ENCODE assay signal across 8 cellular contexts in genomic region chr19:11881151-11881800, GRCh38. TPM values are rescaled to one million over a fixed set of nuclear protein-coding genes. Genes with fewer than 3 reads are reported as not detected.
DNase-seq lines count a peak whose midpoint lies in the region; ATAC-seq and TF ChIP-seq lines count a peak whose summit lies in the region.

No MANE protein-coding gene starts in this region.

- no peak overlapping the region for H2BK120ac ChIP-seq in neuronal stem cell (ENCODE audit: low read depth, low read length)

- no peaks in the 10 kb centered on the region for H3K9me3 ChIP-seq in CD4-positive, alpha-beta T cell (ENCODE audit: control insufficient read depth, low read length)
- H3K9me3 ChIP-seq in PC-3 (ENCODE audit: low read length) (peaks cover 20% of the 10 kb centered on the region), neuronal stem cell (replicated peaks in 1 of 2; ENCODE audit: control insufficient read depth in 2 of 2, insufficient read depth in 1 of 2, low read depth in 1 of 2, low read length in 2 of 2) (peaks cover 6 to 21% of the 10 kb centered on the region in 2 donors), tibial nerve (peaks cover 0 to 10% (median 0%) of the 10 kb centered on the region in 4 donors)

- H3K4me2 ChIP-seq in PC-3 (ENCODE audit: low read length) (no peak overlapping the region), neuronal stem cell (ENCODE audit: insufficient read depth, low read length, poor library complexity, severe bottlenecking) (no peak overlapping the region)

- H3K27me3 Mint-ChIP-seq in CD4-positive, alpha-beta T cell = no peaks in the 10 kb centered on the region

- no peak overlapping the region for H3K9ac ChIP-seq in PC-3 (ENCODE audit: low read length)
- H3K9ac ChIP-seq in neuronal stem cell (ENCODE audit: low read depth, low read length, poor library complexity) = no peak overlapping the region

- peak; percentile 60 for ATAC-seq in CD4-positive, alpha-beta T cell (ENCODE audit: poor library complexity)
- peak; percentile 29; the same call in 1 of the 2 replicates for ATAC-seq in PC-3

- H2AFZ ChIP-seq in PC-3 (ENCODE audit: low read length) (no peak overlapping the region), neuronal stem cell (ENCODE audit: low read length) (no peak overlapping the region)

- H3K27me3 ChIP-seq in CD4-positive, alpha-beta T cell (ENCODE audit: control insufficient read depth, insufficient read depth, low read length) = no peaks in the 10 kb centered on the region
- no peaks in the 10 kb centered on the region for H3K27me3 ChIP-seq in PC-3 (ENCODE audit: low read length)
- H3K27me3 ChIP-seq in neuronal stem cell (ENCODE audit: control insufficient read depth in 3 of 3, insufficient read depth in 3 of 3, low read depth in 1 of 3, low read length in 3 of 3) = no peaks in the 10 kb centered on the region
- no peaks in the 10 kb centered on the region for H3K27me3 ChIP-seq in tibial nerve

- intact Hi-C loops in CD4-positive, alpha-beta T cell (cut with DNase I, micrococcal nuclease) = loop anchor here (1.0 to 10.0 kb wide), 11 partner anchors 42 to 454 kb away; partner anchors contain the start of genes ZNF563 (in 1 of the 2) and ZNF763 (in 1 of the 2)
- intact Hi-C loops in PC-3 (cut with micrococcal nuclease) = no loop called here

- H3K14ac ChIP-seq in neuronal stem cell (ENCODE audit: low read length) = no peak overlapping the region

- no peak for TF ChIP-seq EP300 in tibial nerve (IDR thresholded peaks at IDR 0.05)

- H3K9me2 ChIP-seq in PC-3 (replicated peaks; ENCODE audit: low read length) = no peaks in the 10 kb centered on the region

- no peaks in the 10 kb centered on the region for H3K36me3 Mint-ChIP-seq in CD4-positive, alpha-beta T cell (ENCODE audit: low read depth)

- no peaks in the 10 kb centered on the region for H3K36me3 ChIP-seq in PC-3 (ENCODE audit: low read depth, low read length)
- no peaks in the 10 kb centered on the region for H3K36me3 ChIP-seq in neuronal stem cell (replicated peaks in 1 of 2; ENCODE audit: control insufficient read depth in 2 of 2, insufficient read depth in 2 of 2, low read length in 2 of 2)
- no peaks in the 10 kb centered on the region for H3K36me3 ChIP-seq in tibial nerve

- no peaks in the 10 kb centered on the region for H3K79me1 ChIP-seq in neuronal stem cell (ENCODE audit: low read depth, low read length)

- H3K23ac ChIP-seq in neuronal stem cell (ENCODE audit: low read depth, low read length, poor library complexity) = no peak overlapping the region

- H2AK5ac ChIP-seq in neuronal stem cell (ENCODE audit: low read depth, low read length) = no peak overlapping the region

- POLR2A ChIA-PET in CD4-positive, alpha-beta T cell (lab: Charles Lee) = no interaction called here
- POLR2A ChIA-PET in PC-3 (lab: Charles Lee; ENCODE audit: unreplicated experiment) = no interaction called here

- no peaks in the 10 kb centered on the region for H3K4me1 Mint-ChIP-seq in CD4-positive, alpha-beta T cell (ENCODE audit: low read depth)

- H2BK5ac ChIP-seq in neuronal stem cell (ENCODE audit: low read length) = peak overlapping the region; percentile 13

- WGBS in neuronal stem cell (ENCODE audit: extremely low coverage in 2 of 2, insufficient read length in 2 of 2, insufficient replicate concordance in 1 of 2), 2 donors = no CpG with 5 or more reads among the region's 10 CpGs
- 12 to 16% methylated on average over 10 of the region's 10 CpGs for WGBS in tibial nerve, 2 donors

- no peak overlapping the region for H4K91ac ChIP-seq in neuronal stem cell (ENCODE audit: low read depth, low read length, poor library complexity)

- H2BK15ac ChIP-seq in neuronal stem cell (ENCODE audit: low read length) = no peak overlapping the region

- CTCF ChIA-PET in CD4-positive, alpha-beta T cell (lab: Charles Lee) = interaction anchor here (0.6 to 2.3 kb wide), 6 partner anchors 11 to 259 kb away, joined by 3 to 14 read pairs (median 6); partner anchors contain the start of gene ZNF20
- CTCF ChIA-PET in PC-3 (lab: Charles Lee) = interaction anchor here (0.6 kb wide), 1 partner anchor 168 kb away, joined by 3 read pairs; no protein-coding TSS in a partner anchor

- H3F3A ChIP-seq in PC-3 (ENCODE audit: low read length, unreplicated experiment) = no peaks in the 10 kb centered on the region

- no peak overlapping the region for H2BK12ac ChIP-seq in neuronal stem cell (ENCODE audit: low read length)

- TF ChIP-seq CTCF in CD4-positive, alpha-beta T cell (IDR thresholded peaks at IDR 0.05) = peak; percentile 74
- TF ChIP-seq CTCF in PC-3 (conservative IDR thresholded peaks at IDR 0.05; ENCODE audit: low read depth, low read length) (peak; percentile 61), fibroblast of mammary gland (conservative IDR thresholded peaks at IDR 0.05; ENCODE audit: control insufficient read depth, insufficient read depth, low read depth, low read length) (peak; percentile 75), tibial nerve (IDR thresholded peaks at IDR 0.05) (peak; percentile 50 to 80 (median 63))

- H3K4me3 Mint-ChIP-seq in CD4-positive, alpha-beta T cell = no peak overlapping the region

- no peak for TF ChIP-seq POLR2A in tibial nerve (IDR thresholded peaks at IDR 0.05)

- H3K4me3 ChIP-seq in PC-3 (ENCODE audit: low read length) (no peak overlapping the region), fibroblast of mammary gland (ENCODE audit: control insufficient read depth, low read depth, low read length) (no peak overlapping the region), neuronal stem cell (ENCODE audit: low read length in 2 of 2) (no peak overlapping the region), tibial nerve (no peak overlapping the region)

- no peaks in the 10 kb centered on the region for H3K79me2 ChIP-seq in PC-3 (ENCODE audit: low read length)

- H4K8ac ChIP-seq in neuronal stem cell (ENCODE audit: low read depth, low read length) = no peak overlapping the region

- H3K4me1 ChIP-seq in PC-3 (ENCODE audit: insufficient read depth, low read length) (no peaks in the 10 kb centered on the region), neuronal stem cell (ENCODE audit: control insufficient read depth in 2 of 2, insufficient read depth in 1 of 2, low read depth in 1 of 2, low read length in 2 of 2) (no peaks in the 10 kb centered on the region), tibial nerve (no peaks in the 10 kb centered on the region)

- no TSS peak for BruUV-seq in PC-3 (replicated peaks; lab: Mats Ljungman, UMichigan)

- H3K18ac ChIP-seq in neuronal stem cell (ENCODE audit: low read length) = peak overlapping the region; percentile 57

- H3K27ac ChIP-seq in CD4-positive, alpha-beta T cell (ENCODE audit: low read depth, low read length) = no peak overlapping the region
- H3K27ac ChIP-seq in PC-3 (ENCODE audit: low read length) (no peak overlapping the region), neuronal stem cell (replicated peaks; ENCODE audit: low read length) (no peak overlapping the region), tibial nerve (no peak overlapping the region)

- DNase-seq in CD4-positive, alpha-beta T cell = peak; percentile 39 to 60 (median 52)
- DNase-seq in HUDEP-2 (lab: John Stamatoyannopoulos, UW; ENCODE audit: unreplicated experiment in 76 of 76) = peak in 48 of 76 experiments; percentile 4 to 63 (median 26)
- DNase-seq in PC-3 = peak; percentile 56
- peak; percentile 68 to 74 for DNase-seq in activated T-cell treated with anti-CD3 and anti-CD28 coated beads, Interleukin-2, amount 50 U/mL, for 48 hours
- DNase-seq in fibroblast of mammary gland (ENCODE audit: low read depth) = peak; percentile 55
- peak; percentile 62 for DNase-seq in neuronal stem cell (ENCODE audit: low spot score)
- peak in 1 of 2 donors; percentile 67 for DNase-seq in tibial nerve (ENCODE audit: low spot score in 2 of 2)
- no peak for DNase-seq in NCI-H345 treated with DMSO at 0.1 percent for 48 hours (lab: John Stamatoyannopoulos, UW; ENCODE audit: unreplicated experiment)

- no peaks in the 10 kb centered on the region for H3K9me3 Mint-ChIP-seq in CD4-positive, alpha-beta T cell

- H3K27ac Mint-ChIP-seq in CD4-positive, alpha-beta T cell = no peak overlapping the region

- H4K20me1 ChIP-seq in PC-3 (ENCODE audit: low read length) = no peaks in the 10 kb centered on the region

- H3K4ac ChIP-seq in neuronal stem cell (ENCODE audit: low read length) = no peak overlapping the region

RNA-seq across cellular contexts. Expression of gene ZNF69, which starts 6.3 kb away (rescaled TPM):
- total RNA-seq in CD4-positive, alpha-beta T cell = 1 to 10 TPM; 2.4 to 3.5 TPM
- total RNA-seq in PC-3 (2014; rRNA removed) (2.7 and 4.3 TPM in 2 replicates), tibial nerve (10 to 100 TPM in 1 of 4 donors, 1 to 10 TPM in 3; 9.8 to 10.2 (median 9.9) TPM)
- polyA plus RNA-seq in neuronal stem cell (2013, experiment 1 of 2) = 13.4 TPM
- 14.6 TPM for polyA plus RNA-seq in neuronal stem cell (2013, experiment 2 of 2)

RNA-seq across cellular contexts. Expression of gene ZNF439, which starts 32.8 kb away (rescaled TPM):
- 1 to 10 TPM; 6.3 to 6.6 TPM for total RNA-seq in CD4-positive, alpha-beta T cell
- 2.8 and 6.2 TPM in 2 replicates for total RNA-seq in PC-3 (2014; rRNA removed)
- 0.74 TPM for polyA plus RNA-seq in neuronal stem cell (2013, experiment 1 of 2)
- 0.80 TPM for polyA plus RNA-seq in neuronal stem cell (2013, experiment 2 of 2)
- total RNA-seq in tibial nerve = 10 to 100 TPM in 3 of 4 donors, 1 to 10 TPM in 1; 9.8 to 21.8 (median 14.1) TPM

RNA-seq across cellular contexts. Expression of gene ZNF700, which starts 43.6 kb away (rescaled TPM):
- total RNA-seq in CD4-positive, alpha-beta T cell = 10 to 100 TPM; 13.2 to 14.5 TPM
- total RNA-seq in PC-3 (2014; rRNA removed) = 6.7 and 9.5 TPM in 2 replicates
- polyA plus RNA-seq in neuronal stem cell (2013, experiment 1 of 2) = 5.8 TPM
- 5.6 TPM for polyA plus RNA-seq in neuronal stem cell (2013, experiment 2 of 2)
- total RNA-seq in tibial nerve = 10 to 100 TPM; 14.9 to 18.6 (median 17.7) TPM
